In genomic region chr3:138186216-138186615, GRCh38 we compare ENCODE assay signal across 9 cellular contexts. TPM values are rescaled to one million over a fixed set of nuclear protein-coding genes. Genes with fewer than 3 reads are reported as not detected.
DNase-seq lines count a peak whose midpoint lies in the region; ATAC-seq and TF ChIP-seq lines count a peak whose summit lies in the region.
"Had no signal": no experiment of that assay in that cellular context is flagged by ENCODE, and none has a peak within 500 bp of the region (broad histone marks: within the 10 kb centered on the region; RNA-seq: fewer than 3 reads in every experiment).

No MANE protein-coding gene starts in this region.

- H2AFZ ChIP-seq in DND-41 (ENCODE audit: low read depth, low read length): peak overlapping the region; percentile 93
- H2AFZ ChIP-seq in MM.1S (ENCODE audit: low read length): peak overlapping the region; percentile 97
- no peak overlapping the region for H2AFZ ChIP-seq in neural cell (ENCODE audit: low read depth, low read length)

- H3K79me2 ChIP-seq in DND-41 (ENCODE audit: insufficient read depth, low read length) (peaks cover 38% of the 10 kb centered on the region), MM.1S (ENCODE audit: low read length) (peaks cover 40% of the 10 kb centered on the region), neural cell (replicated peaks; ENCODE audit: insufficient read depth, low read length) (peaks cover 33% of the 10 kb centered on the region)

- H3F3A ChIP-seq in MM.1S (ENCODE audit: insufficient read depth, low read length) (peaks cover 5% of the 10 kb centered on the region; the same call in 1 of the 2 replicates), neural cell (ENCODE audit: insufficient read depth, low read length, poor library complexity, severe bottlenecking) (no peaks in the 10 kb centered on the region)

- H3K27me3 ChIP-seq in DND-41 (ENCODE audit: insufficient read depth, low read length, poor library complexity): no peaks in the 10 kb centered on the region
- 0 out of 2 replicates have a peak, but pooled peaks cover 5% of the 10 kb centered on the region for H3K27me3 ChIP-seq in MM.1S (replicated peaks; ENCODE audit: insufficient read depth, low read length)
- H3K27me3 ChIP-seq in colonic mucosa: no peaks in the 10 kb centered on the region
- H3K27me3 ChIP-seq in neural cell (ENCODE audit: insufficient read depth, low read depth, low read length): peaks cover 15% of the 10 kb centered on the region

- DNase-seq in DND-41 (no peak), MM.1S (no peak), colonic mucosa (no peak), anterior cingulate cortex (lab: John Stamatoyannopoulos, UW) (no peak), GM20000 (ENCODE audit: low spot score) (no peak)
- no peak for DNase-seq in NK-92 treated with Interleukin-12 subunit alpha and Interleukin-12 subunit beta, amount 100 ng/mL, for 24 hours (lab: John Stamatoyannopoulos, UW)
- DNase-seq: RPMI8226 had no signal

- peak overlapping the region in 1 of 2 experiments; percentile 74; a peak in 2 of 4 replicates for H3K4me3 ChIP-seq in DND-41 (ENCODE audit: low read depth in 1 of 2, low read length in 2 of 2)
- H3K4me3 ChIP-seq in MM.1S (ENCODE audit: low read length): peak overlapping the region; percentile 95
- peak overlapping the region; percentile 97 for H3K4me3 ChIP-seq in colonic mucosa
- H3K4me3 ChIP-seq in neural cell (ENCODE audit: low read length): peak overlapping the region; percentile 84

- H3K36me3 ChIP-seq in DND-41 (ENCODE audit: insufficient read depth, low read length) (peaks cover 16% of the 10 kb centered on the region), MM.1S (replicated peaks; ENCODE audit: insufficient read depth, low read length) (peaks cover 2% of the 10 kb centered on the region; the same call in 1 of the 2 replicates), colonic mucosa (no peaks in the 10 kb centered on the region), neural cell (ENCODE audit: insufficient read depth, low read length) (no peaks in the 10 kb centered on the region)

- no peak for TF ChIP-seq EP300 in neural cell (conservative IDR thresholded peaks at IDR 0.05; ENCODE audit: poor library complexity, severe bottlenecking)

- intact Hi-C loops in colonic mucosa (cut with DNase I): no loop called here

- peak overlapping the region; percentile 85 for H3K9ac ChIP-seq in DND-41 (ENCODE audit: low read depth, low read length)
- no peak overlapping the region for H3K9ac ChIP-seq in MM.1S (ENCODE audit: low read length)
- no peak overlapping the region for H3K9ac ChIP-seq in colonic mucosa (ENCODE audit: low read depth in 2 of 2, low read length in 2 of 2)
- H3K9ac ChIP-seq in neural cell (ENCODE audit: low read length): no peak overlapping the region

- ATAC-seq in DND-41 (ENCODE audit: insufficient read depth, low read depth) (no peak), HG03045 (IDR thresholded peaks at IDR 0.05; ENCODE audit: unreplicated experiment) (no peak)

- H3K9me2 ChIP-seq in MM.1S (replicated peaks; ENCODE audit: insufficient read depth, low read length) (no peaks in the 10 kb centered on the region), neural cell (ENCODE audit: insufficient read depth, low read length) (no peaks in the 10 kb centered on the region)

- TF ChIP-seq CTCF in DND-41 (IDR thresholded peaks at IDR 0.05; ENCODE audit: borderline replicate concordance, extremely low read depth, low read length, poor library complexity, severe bottlenecking): no peak
- no peak for TF ChIP-seq CTCF in MM.1S (IDR thresholded peaks at IDR 0.05; ENCODE audit: low read length)
- TF ChIP-seq CTCF in colonic mucosa (IDR thresholded peaks at IDR 0.05): no peak
- no peak for TF ChIP-seq CTCF in neural cell (IDR thresholded peaks at IDR 0.05; ENCODE audit: poor library complexity, severe bottlenecking)
- TF ChIP-seq CTCF in GM20000 (IDR thresholded peaks at IDR 0.05; ENCODE audit: extremely low read depth, missing control alignments): no peak

- H3K27ac ChIP-seq in DND-41 (ENCODE audit: low read length): no peak overlapping the region; the same call in 1 of the 2 replicates
- no peak overlapping the region for H3K27ac ChIP-seq in MM.1S (ENCODE audit: low read length)
- peak overlapping the region; percentile 96 for H3K27ac ChIP-seq in colonic mucosa
- H3K27ac ChIP-seq in neural cell (ENCODE audit: low read length): no peak overlapping the region

- H3K4me1 ChIP-seq in DND-41 (ENCODE audit: insufficient read depth, low read length): peaks cover 32% of the 10 kb centered on the region
- peaks cover 19% of the 10 kb centered on the region for H3K4me1 ChIP-seq in MM.1S (ENCODE audit: low read length)
- no peaks in the 10 kb centered on the region for H3K4me1 ChIP-seq in colonic mucosa

- H3K9me3 ChIP-seq in DND-41 (ENCODE audit: insufficient read depth, low read length, severe bottlenecking) (no peaks in the 10 kb centered on the region), MM.1S (replicated peaks; ENCODE audit: insufficient read depth, low read length) (no peaks in the 10 kb centered on the region), colonic mucosa (no peaks in the 10 kb centered on the region), neural cell (ENCODE audit: low read length) (no peaks in the 10 kb centered on the region)

- H4K20me1 ChIP-seq in DND-41 (ENCODE audit: insufficient read depth, low read length) (peaks cover 24% of the 10 kb centered on the region), MM.1S (ENCODE audit: insufficient read depth, low read length) (no peaks in the 10 kb centered on the region), neural cell (ENCODE audit: insufficient read depth) (no peaks in the 10 kb centered on the region)

- TF ChIP-seq RAD21 in neural cell (conservative IDR thresholded peaks at IDR 0.05): no peak

- H3K4me2 ChIP-seq in DND-41 (ENCODE audit: insufficient read depth, low read length): peak overlapping the region; percentile 92
- H3K4me2 ChIP-seq in MM.1S (ENCODE audit: low read depth, low read length): peak overlapping the region; percentile 52
- peak overlapping the region; percentile 45 for H3K4me2 ChIP-seq in neural cell (ENCODE audit: low read length)

TF ChIP-seq in neural cell, 6 proteins besides CTCF, POLR2A, EP300 and RAD21:
- TF ChIP-seq SMC3 (conservative IDR thresholded peaks at IDR 0.05; ENCODE audit: poor library complexity) (no peak), EZH2 (IDR thresholded peaks at IDR 0.05; ENCODE audit: borderline replicate concordance, insufficient read depth, low read length, poor library complexity, severe bottlenecking) (no peak), TAF1 (IDR thresholded peaks at IDR 0.05; ENCODE audit: low read depth) (no peak), REST (IDR thresholded peaks at IDR 0.05; ENCODE audit: borderline replicate concordance) (no peak), MXI1 (conservative IDR thresholded peaks at IDR 0.05; ENCODE audit: poor library complexity, severe bottlenecking) (no peak), POLR2AphosphoS5 (IDR thresholded peaks at IDR 0.05) (no peak)

RNA-seq across cellular contexts. Expression of gene ARMC8, which starts 0.9 kb away (rescaled TPM):
- 10 to 100 TPM; 29.9 to 35.0 TPM for total RNA-seq in colonic mucosa
- 85.6 and 90.6 TPM in 2 replicates for polyA plus RNA-seq in neural cell
- polyA minus RNA-seq in neural cell: 132 and 136 TPM in 2 replicates

RNA-seq across cellular contexts. Expression of gene DBR1, which starts 11.5 kb away (rescaled TPM):
- total RNA-seq in colonic mucosa: 10 to 100 TPM; 10.5 to 18.7 TPM
- 32.4 and 35.4 TPM in 2 replicates for polyA plus RNA-seq in neural cell
- 41.1 and 52.0 TPM in 2 replicates for polyA minus RNA-seq in neural cell

RNA-seq across cellular contexts. Expression of gene A4GNT, which starts 54.0 kb away (rescaled TPM):
- not detected for total RNA-seq in colonic mucosa
- polyA plus RNA-seq in neural cell: not detected in 2 replicates
- not detected in 2 replicates for polyA minus RNA-seq in neural cell
